ENCODE assay signal across 8 cellular contexts in genomic region chr5:68730220-68731010, GRCh38.
DNase-seq lines count a peak whose midpoint lies in the region; ATAC-seq and TF ChIP-seq lines count a peak whose summit lies in the region.

No MANE protein-coding gene starts in this region.

- H3K9me3 ChIP-seq in sigmoid colon: no peaks in the 10 kb centered on the region

- no peak overlapping the region for H4K5ac ChIP-seq in mesendoderm (ENCODE audit: low read length)

- no peak for TF ChIP-seq POLR2A in sigmoid colon (IDR thresholded peaks at IDR 0.05)

- H3K79me2 ChIP-seq in ACC112 (ENCODE audit: control insufficient read depth, insufficient read depth, low read length, unreplicated experiment) (no peaks in the 10 kb centered on the region), mesendoderm (ENCODE audit: control insufficient read depth, insufficient read depth, low read length) (no peaks in the 10 kb centered on the region)

- H2AK5ac ChIP-seq in mesendoderm (ENCODE audit: low read length): no peak overlapping the region

- no peak overlapping the region for H2BK120ac ChIP-seq in mesendoderm (ENCODE audit: low read depth, low read length)

- no peak overlapping the region for H2BK5ac ChIP-seq in mesendoderm (ENCODE audit: low read length)

- no peaks in the 10 kb centered on the region for H3K79me1 ChIP-seq in mesendoderm (ENCODE audit: low read length)

- no peak overlapping the region for H3K23ac ChIP-seq in mesendoderm (ENCODE audit: low read length)

- no peaks in the 10 kb centered on the region for H3K36me3 ChIP-seq in ACC112 (ENCODE audit: insufficient read depth, low read length)
- H3K36me3 ChIP-seq in mesendoderm (ENCODE audit: control insufficient read depth, insufficient read depth, low read length): no peaks in the 10 kb centered on the region
- H3K36me3 ChIP-seq in sigmoid colon: no peaks in the 10 kb centered on the region

- no peak overlapping the region for H4K8ac ChIP-seq in mesendoderm (ENCODE audit: low read depth, low read length)

- H3K27ac ChIP-seq in ACC112 (ENCODE audit: low read depth, low read length): no peak overlapping the region
- no peak overlapping the region for H3K27ac ChIP-seq in mesendoderm (ENCODE audit: low read depth, low read length)
- H3K27ac ChIP-seq in sigmoid colon: peak overlapping the region in 2 of 4 donors; percentile 43 to 76
- H3K27ac ChIP-seq in coronary artery: no peak overlapping the region

- H3K27me3 ChIP-seq in ACC112 (ENCODE audit: insufficient read depth, low read length) (no peaks in the 10 kb centered on the region; the same call in 1 of the 2 replicates), mesendoderm (ENCODE audit: insufficient read depth, low read length, poor library complexity) (no peaks in the 10 kb centered on the region), sigmoid colon (no peaks in the 10 kb centered on the region)

- no peak overlapping the region for H3K4ac ChIP-seq in mesendoderm (ENCODE audit: low read depth, low read length)

- no peak overlapping the region for H2BK15ac ChIP-seq in mesendoderm (replicated peaks; ENCODE audit: low read depth)

- DNase-seq in NCI-H1694 treated with DMSO at 0.1 percent for 48 hours (lab: John Stamatoyannopoulos, UW) (peak; percentile 45), choroid plexus epithelial cell (ENCODE audit: low read depth) (peak; percentile 91), mesendoderm (peak; percentile 39), sigmoid colon (no peak), coronary artery (ENCODE audit: low spot score) (no peak)
- DNase-seq in activated T-cell treated with anti-CD3 and anti-CD28 coated beads, Interleukin-2, amount 50 U/mL, for 1 hour: no peak

- H3K4me3 ChIP-seq in ACC112 (ENCODE audit: low read depth, low read length) (no peak overlapping the region), choroid plexus epithelial cell (ENCODE audit: low read depth, low read length) (no peak overlapping the region), mesendoderm (ENCODE audit: low read length) (no peak overlapping the region), sigmoid colon (no peak overlapping the region), coronary artery (no peak overlapping the region)

- TF ChIP-seq CTCF in choroid plexus epithelial cell (conservative IDR thresholded peaks at IDR 0.05; ENCODE audit: low read depth, low read length) (no peak), sigmoid colon (IDR thresholded peaks at IDR 0.05) (no peak), coronary artery (IDR thresholded peaks at IDR 0.05) (no peak)

- H3K4me2 ChIP-seq in mesendoderm (ENCODE audit: low read length): no peak overlapping the region

- intact Hi-C loops in sigmoid colon (cut with DNase I): no loop called here

- no CpG with 5 or more reads among the region's 7 CpGs for WGBS in mesendoderm (ENCODE audit: extremely low coverage, insufficient coverage, low lambda C conversion rate)
- WGBS in sigmoid colon, 2 donors: 33 to 62% methylated on average over 7 of the region's 7 CpGs

- H3K18ac ChIP-seq in mesendoderm (ENCODE audit: low read length): no peak overlapping the region

- peak overlapping the region; percentile 48 for H2AFZ ChIP-seq in ACC112 (ENCODE audit: low read length, unreplicated experiment)

- no peak for TF ChIP-seq EP300 in sigmoid colon (IDR thresholded peaks at IDR 0.05)

- no peak overlapping the region for H3K56ac ChIP-seq in mesendoderm (ENCODE audit: low read length)

- no peak overlapping the region for H3K9ac ChIP-seq in mesendoderm (ENCODE audit: low read length)

- ATAC-seq in GM18867 (IDR thresholded peaks at IDR 0.05; ENCODE audit: unreplicated experiment): no peak

- H3K4me1 ChIP-seq in ACC112 (ENCODE audit: control insufficient read depth, insufficient read depth, low read length, unreplicated experiment) (peaks cover 10% of the 10 kb centered on the region), mesendoderm (ENCODE audit: control insufficient read depth, low read depth, low read length) (no peaks in the 10 kb centered on the region), sigmoid colon (peaks cover 0 to 16% (median 12%) of the 10 kb centered on the region in 4 donors)

Comparison
In these comparisons a context has a peak if more than half of its experiments do, and no peak if none do; other contexts are left out.
1. DNase-seq: peak in NCI-H1694 treated with DMSO at 0.1 percent for 48 hours (single experiment), choroid plexus epithelial cell (single experiment) and mesendoderm (single experiment); none in activated T-cell treated with anti-CD3 and anti-CD28 coated beads, Interleukin-2, amount 50 U/mL, for 1 hour (single experiment), sigmoid colon (single experiment) and coronary artery (single experiment).